In the genomic region with DNA sequence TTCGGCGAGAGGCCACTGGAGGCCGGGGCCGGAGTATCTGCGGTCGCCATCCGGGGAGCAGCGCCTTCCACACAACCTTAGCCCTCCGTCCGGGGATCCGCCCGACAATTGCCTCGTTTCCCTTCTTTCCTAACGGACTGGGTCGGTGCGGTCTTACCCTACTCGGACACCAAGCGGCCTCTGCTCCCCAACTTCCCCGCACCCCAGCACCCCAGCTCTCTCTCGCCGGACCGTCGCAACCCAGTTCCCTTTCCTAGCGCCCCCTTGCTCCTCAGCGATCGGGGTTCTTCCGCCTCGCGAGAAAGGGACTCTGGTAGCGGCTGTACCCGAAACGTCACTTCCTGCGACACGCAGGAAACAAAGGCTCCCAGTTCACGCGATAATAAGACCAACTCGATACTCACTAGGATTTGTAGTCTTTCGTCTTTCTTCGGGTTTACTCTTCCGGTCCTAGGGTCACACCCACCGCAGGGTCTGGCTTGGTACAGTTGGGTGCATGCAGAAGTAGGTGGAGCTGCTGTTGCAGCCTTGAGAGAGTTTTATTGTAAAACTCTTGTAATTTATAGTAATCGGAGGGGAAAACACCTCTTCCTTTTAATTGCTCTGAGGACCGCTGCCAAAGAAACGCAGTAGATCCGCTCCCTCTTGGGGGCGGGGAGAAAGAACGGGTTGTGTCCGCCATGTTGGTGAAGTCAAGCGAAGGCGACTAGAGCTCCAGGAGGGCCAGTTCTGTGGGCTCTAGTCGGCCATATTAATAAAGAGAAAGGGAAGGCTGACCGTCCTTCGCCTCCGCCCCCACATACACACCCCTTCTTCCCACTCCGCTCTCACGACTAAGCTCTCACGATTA, we compare ENCODE assay signal across 1 cellular context.
A peak's percentile ranks its signal among the peaks of the same experiment; 100 is the strongest.
TF ChIP-seq lines count a peak whose summit lies in the region.

Gene THAP2 (plus strand): TSS at position 741 of the 850 bp plus-strand sequence. CDS start 209 bp downstream, outside the sequence.
A gene with protein sequence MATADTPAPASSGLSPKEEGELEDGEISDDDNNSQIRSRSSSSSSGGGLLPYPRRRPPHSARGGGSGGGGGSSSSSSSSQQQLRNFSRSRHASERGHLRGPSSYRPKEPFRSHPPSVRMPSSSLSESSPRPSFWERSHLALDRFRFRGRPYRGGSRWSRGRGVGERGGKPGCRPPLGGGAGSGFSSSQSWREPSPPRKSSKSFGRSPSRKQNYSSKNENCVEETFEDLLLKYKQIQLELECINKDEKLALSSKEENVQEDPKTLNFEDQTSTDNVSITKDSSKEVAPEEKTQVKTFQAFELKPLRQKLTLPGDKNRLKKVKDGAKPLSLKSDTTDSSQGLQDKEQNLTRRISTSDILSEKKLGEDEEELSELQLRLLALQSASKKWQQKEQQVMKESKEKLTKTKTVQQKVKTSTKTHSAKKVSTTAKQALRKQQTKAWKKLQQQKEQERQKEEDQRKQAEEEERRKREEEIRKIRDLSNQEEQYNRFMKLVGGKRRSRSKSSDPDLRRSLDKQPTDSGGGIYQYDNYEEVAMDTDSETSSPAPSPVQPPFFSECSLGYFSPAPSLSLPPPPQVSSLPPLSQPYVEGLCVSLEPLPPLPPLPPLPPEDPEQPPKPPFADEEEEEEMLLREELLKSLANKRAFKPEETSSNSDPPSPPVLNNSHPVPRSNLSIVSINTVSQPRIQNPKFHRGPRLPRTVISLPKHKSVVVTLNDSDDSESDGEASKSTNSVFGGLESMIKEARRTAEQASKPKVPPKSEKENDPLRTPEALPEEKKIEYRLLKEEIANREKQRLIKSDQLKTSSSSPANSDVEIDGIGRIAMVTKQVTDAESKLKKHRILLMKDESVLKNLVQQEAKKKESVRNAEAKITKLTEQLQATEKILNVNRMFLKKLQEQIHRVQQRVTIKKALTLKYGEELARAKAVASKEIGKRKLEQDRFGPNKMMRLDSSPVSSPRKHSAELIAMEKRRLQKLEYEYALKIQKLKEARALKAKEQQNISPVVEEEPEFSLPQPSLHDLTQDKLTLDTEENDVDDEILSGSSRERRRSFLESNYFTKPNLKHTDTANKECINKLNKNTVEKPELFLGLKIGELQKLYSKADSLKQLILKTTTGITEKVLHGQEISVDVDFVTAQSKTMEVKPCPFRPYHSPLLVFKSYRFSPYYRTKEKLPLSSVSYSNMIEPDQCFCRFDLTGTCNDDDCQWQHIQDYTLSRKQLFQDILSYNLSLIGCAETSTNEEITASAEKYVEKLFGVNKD (N-terminal part only) (minus strand): TSS at position 288 of the 850 bp plus-strand sequence. CDS start 238 bp downstream, at position 50.

TF ChIP-seq in WTC11, 78 proteins besides CTCF, POLR2A, EP300 and RAD21 (continued from another document):
- TF ChIP-seq, protein P1, sequence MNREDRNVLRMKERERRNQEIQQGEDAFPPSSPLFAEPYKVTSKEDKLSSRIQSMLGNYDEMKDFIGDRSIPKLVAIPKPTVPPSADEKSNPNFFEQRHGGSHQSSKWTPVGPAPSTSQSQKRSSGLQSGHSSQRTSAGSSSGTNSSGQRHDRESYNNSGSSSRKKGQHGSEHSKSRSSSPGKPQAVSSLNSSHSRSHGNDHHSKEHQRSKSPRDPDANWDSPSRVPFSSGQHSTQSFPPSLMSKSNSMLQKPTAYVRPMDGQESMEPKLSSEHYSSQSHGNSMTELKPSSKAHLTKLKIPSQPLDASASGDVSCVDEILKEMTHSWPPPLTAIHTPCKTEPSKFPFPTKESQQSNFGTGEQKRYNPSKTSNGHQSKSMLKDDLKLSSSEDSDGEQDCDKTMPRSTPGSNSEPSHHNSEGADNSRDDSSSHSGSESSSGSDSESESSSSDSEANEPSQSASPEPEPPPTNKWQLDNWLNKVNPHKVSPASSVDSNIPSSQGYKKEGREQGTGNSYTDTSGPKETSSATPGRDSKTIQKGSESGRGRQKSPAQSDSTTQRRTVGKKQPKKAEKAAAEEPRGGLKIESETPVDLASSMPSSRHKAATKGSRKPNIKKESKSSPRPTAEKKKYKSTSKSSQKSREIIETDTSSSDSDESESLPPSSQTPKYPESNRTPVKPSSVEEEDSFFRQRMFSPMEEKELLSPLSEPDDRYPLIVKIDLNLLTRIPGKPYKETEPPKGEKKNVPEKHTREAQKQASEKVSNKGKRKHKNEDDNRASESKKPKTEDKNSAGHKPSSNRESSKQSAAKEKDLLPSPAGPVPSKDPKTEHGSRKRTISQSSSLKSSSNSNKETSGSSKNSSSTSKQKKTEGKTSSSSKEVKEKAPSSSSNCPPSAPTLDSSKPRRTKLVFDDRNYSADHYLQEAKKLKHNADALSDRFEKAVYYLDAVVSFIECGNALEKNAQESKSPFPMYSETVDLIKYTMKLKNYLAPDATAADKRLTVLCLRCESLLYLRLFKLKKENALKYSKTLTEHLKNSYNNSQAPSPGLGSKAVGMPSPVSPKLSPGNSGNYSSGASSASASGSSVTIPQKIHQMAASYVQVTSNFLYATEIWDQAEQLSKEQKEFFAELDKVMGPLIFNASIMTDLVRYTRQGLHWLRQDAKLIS (CRISPR knock-in tag; IDR thresholded peaks at IDR 0.05; ENCODE audit: borderline replicate concordance): no peak; the same call in 1 of the 2 replicates
- TF ChIP-seq ZSCAN18 (CRISPR knock-in tag; IDR thresholded peaks at IDR 0.05): no peak
- no peak for TF ChIP-seq NR3C1 (CRISPR knock-in tag; conservative IDR thresholded peaks at IDR 0.05; ENCODE audit: low read depth)
- TF ChIP-seq GABPB1 (CRISPR knock-in tag; IDR thresholded peaks at IDR 0.05): peak; percentile 74
- TF ChIP-seq EMX1 (CRISPR knock-in tag; IDR thresholded peaks at IDR 0.05): no peak
- TF ChIP-seq ATF1 (CRISPR knock-in tag; IDR thresholded peaks at IDR 0.05): no peak
- TF ChIP-seq KAT7 (CRISPR knock-in tag; IDR thresholded peaks at IDR 0.05; ENCODE audit: borderline replicate concordance): peak; percentile 65; the same call in 1 of the 2 replicates
- peak; percentile 76 for TF ChIP-seq FOXK1 (CRISPR knock-in tag; IDR thresholded peaks at IDR 0.05)
- TF ChIP-seq, protein P2, sequence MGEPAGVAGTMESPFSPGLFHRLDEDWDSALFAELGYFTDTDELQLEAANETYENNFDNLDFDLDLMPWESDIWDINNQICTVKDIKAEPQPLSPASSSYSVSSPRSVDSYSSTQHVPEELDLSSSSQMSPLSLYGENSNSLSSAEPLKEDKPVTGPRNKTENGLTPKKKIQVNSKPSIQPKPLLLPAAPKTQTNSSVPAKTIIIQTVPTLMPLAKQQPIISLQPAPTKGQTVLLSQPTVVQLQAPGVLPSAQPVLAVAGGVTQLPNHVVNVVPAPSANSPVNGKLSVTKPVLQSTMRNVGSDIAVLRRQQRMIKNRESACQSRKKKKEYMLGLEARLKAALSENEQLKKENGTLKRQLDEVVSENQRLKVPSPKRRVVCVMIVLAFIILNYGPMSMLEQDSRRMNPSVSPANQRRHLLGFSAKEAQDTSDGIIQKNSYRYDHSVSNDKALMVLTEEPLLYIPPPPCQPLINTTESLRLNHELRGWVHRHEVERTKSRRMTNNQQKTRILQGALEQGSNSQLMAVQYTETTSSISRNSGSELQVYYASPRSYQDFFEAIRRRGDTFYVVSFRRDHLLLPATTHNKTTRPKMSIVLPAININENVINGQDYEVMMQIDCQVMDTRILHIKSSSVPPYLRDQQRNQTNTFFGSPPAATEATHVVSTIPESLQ (CRISPR knock-in tag; IDR thresholded peaks at IDR 0.05): no peak
- TF ChIP-seq ZNF317 (CRISPR knock-in tag; IDR thresholded peaks at IDR 0.05; ENCODE audit: borderline replicate concordance, low read depth): no peak
- TF ChIP-seq ELF4 (CRISPR knock-in tag; IDR thresholded peaks at IDR 0.05; ENCODE audit: low read depth): no peak
- no peak for TF ChIP-seq MXD4 (CRISPR knock-in tag; IDR thresholded peaks at IDR 0.05; ENCODE audit: borderline replicate concordance)
- no peak for TF ChIP-seq HMGA2 (CRISPR knock-in tag; IDR thresholded peaks at IDR 0.05)
- no peak for TF ChIP-seq IRF2 (CRISPR knock-in tag; IDR thresholded peaks at IDR 0.05; ENCODE audit: borderline replicate concordance, low read depth)
- peak; percentile 56; the same call in 1 of the 2 replicates for TF ChIP-seq SP1 (CRISPR knock-in tag; conservative IDR thresholded peaks at IDR 0.05)
- no peak for TF ChIP-seq GRHL2 (CRISPR knock-in tag; IDR thresholded peaks at IDR 0.05; ENCODE audit: insufficient replicate concordance, severe bottlenecking)
- TF ChIP-seq ZNF219 (CRISPR knock-in tag; IDR thresholded peaks at IDR 0.05; ENCODE audit: borderline replicate concordance): no peak
TF ChIP-seq in WTC11: peak in this region for 10.
